In genomic region chr20:46773680-46774079, GRCh38 we compare ENCODE assay signal across 19 cellular contexts.
"Had no signal": no experiment of that assay in that cellular context is flagged by ENCODE, and none has a peak within 500 bp of the region (broad histone marks: within the 10 kb centered on the region; RNA-seq: fewer than 3 reads in every experiment).

No MANE protein-coding gene starts in this region.

- DNase-seq: activated CD4-positive, alpha-beta memory T cell treated with anti-CD3 and anti-CD28 coated beads for 36 hours; activated CD4-positive, alpha-beta T cell treated with anti-CD3 and anti-CD28 coated beads for 48 hours; activated CD4-positive, CD25-positive, alpha-beta regulatory T cell; activated naive CD4-positive, alpha-beta T cell treated with anti-CD3 and anti-CD28 coated beads for 36 hours; activated naive CD8-positive, alpha-beta T cell treated with anti-CD3 and anti-CD28 coated beads, Interleukin-2, amount 10 ng/mL, durations not matched to agents 7 days and 5 days; activated T-cell treated with anti-CD3 and anti-CD28 coated beads, Interleukin-2, amount 50 U/mL, for 48 hours; amniotic stem cell; glutamatergic neuron; hippocampal formation; left ventricle myocardium superior; mammary epithelial cell; naive thymus-derived CD8-positive, alpha-beta T cell; stimulated activated CD4-positive, alpha-beta T cell treated with anti-CD3 and anti-CD28 coated beads, Interleukin-4, amount 100 ng/mL, for 4 hours; substantia nigra had no signal

- H3K4me3 ChIP-seq: breast epithelium, esophagus muscularis mucosa, prostate gland, tibial nerve had no signal

- ATAC-seq: left ventricle myocardium superior; naive thymus-derived CD8-positive, alpha-beta T cell; right cardiac atrium had no signal

- H3K4me1 ChIP-seq: breast epithelium, esophagus muscularis mucosa, prostate gland, tibial nerve had no signal

- H3K27ac ChIP-seq: breast epithelium, esophagus muscularis mucosa, prostate gland, tibial nerve had no signal

- H3K27me3 ChIP-seq: breast epithelium, tibial nerve had no signal

- H3K9me3 ChIP-seq: breast epithelium, esophagus muscularis mucosa, prostate gland, tibial nerve had no signal

- H3K36me3 ChIP-seq: breast epithelium, esophagus muscularis mucosa, prostate gland, tibial nerve had no signal
